24 cellular contexts compared by ENCODE assay signal in genomic region chr6:164870175-164870574, GRCh38.
"Had no signal": no experiment of that assay in that cellular context is flagged by ENCODE, and none has a peak within 500 bp of the region (broad histone marks: within the 10 kb centered on the region; RNA-seq: fewer than 3 reads in every experiment).

No MANE protein-coding gene starts in this region.

- H3K27me3 Mint-ChIP-seq: activated B cell treated with CpG ODN at 0.5 μM for 24 hours; activated CD4-positive, alpha-beta T cell treated with anti-CD3 and anti-CD28 coated beads for 36 hours; activated T-cell treated with anti-CD3 and anti-CD28 coated beads, Interleukin-2, amount 50 U/mL, for 24 hours had no signal

- H3K4me3 ChIP-seq: hepatocyte, left ventricle myocardium inferior, psoas muscle, right atrium auricular region, spleen, testis, vagina had no signal

- H3K9me3 ChIP-seq: psoas muscle, testis, vagina had no signal

- H3K27ac ChIP-seq: hepatocyte, left ventricle myocardium inferior, psoas muscle, right atrium auricular region, spleen, testis, vagina had no signal

- H3K36me3 ChIP-seq: left ventricle myocardium inferior, right atrium auricular region, spleen, vagina had no signal

- H3K4me2 ChIP-seq: hepatocyte had no signal

- H3K4me1 ChIP-seq: left ventricle myocardium inferior, psoas muscle, right atrium auricular region, spleen, testis, vagina had no signal

- H3K4me3 Mint-ChIP-seq: activated B cell treated with CpG ODN at 0.5 μM for 24 hours; activated CD4-positive, alpha-beta T cell treated with anti-CD3 and anti-CD28 coated beads for 36 hours; activated T-cell treated with anti-CD3 and anti-CD28 coated beads, Interleukin-2, amount 50 U/mL, for 24 hours; brain; immature natural killer cell; natural killer cell had no signal

- H3K4me1 Mint-ChIP-seq: activated B cell treated with CpG ODN at 0.5 μM for 24 hours; activated CD4-positive, alpha-beta T cell treated with anti-CD3 and anti-CD28 coated beads for 36 hours; brain; immature natural killer cell; natural killer cell had no signal

- DNase-seq: activated B cell treated with CpG ODN at 0.5 μM for 24 hours; activated CD4-positive, alpha-beta T cell treated with anti-CD3 and anti-CD28 coated beads for 36 hours; activated CD4-positive, alpha-beta T cell treated with anti-CD3 and anti-CD28 coated beads, Interleukin-2, amount 50 U/mL, for 4 hours; activated CD8-positive, alpha-beta memory T cell treated with anti-CD3 and anti-CD28 coated beads for 24 hours; activated CD8-positive, alpha-beta memory T cell treated with anti-CD3 and anti-CD28 coated beads, Interleukin-2, amount 50 U/mL, for 4 hours; activated naive CD4-positive, alpha-beta T cell treated with Interleukin-2 at 50 U/mL for 16 hours; activated T-cell treated with anti-CD3 and anti-CD28 coated beads, Interleukin-2, amount 50 U/mL, for 24 hours; amygdala; central memory CD4-positive, alpha-beta T cell; effector memory CD4-positive, alpha-beta T cell; foreskin melanocyte; immature natural killer cell; left ventricle myocardium inferior; midbrain; natural killer cell; psoas muscle; spleen; stimulated activated CD4-positive, alpha-beta T cell treated with anti-CD3 and anti-CD28 coated beads, Interleukin-4, amount 100 ng/mL, for 1 hour; stimulated activated naive CD4-positive, alpha-beta T cell; testis had no signal

- H3K27me3 ChIP-seq: hepatocyte, right atrium auricular region, spleen, testis, vagina had no signal

- ATAC-seq: activated CD4-positive, alpha-beta T cell treated with anti-CD3 and anti-CD28 coated beads for 36 hours; natural killer cell; psoas muscle had no signal

- H2AFZ ChIP-seq: hepatocyte had no signal

- H3K36me3 Mint-ChIP-seq: immature natural killer cell, natural killer cell had no signal

- H3K27ac Mint-ChIP-seq: activated B cell treated with CpG ODN at 0.5 μM for 24 hours; activated CD4-positive, alpha-beta T cell treated with anti-CD3 and anti-CD28 coated beads for 36 hours; activated T-cell treated with anti-CD3 and anti-CD28 coated beads, Interleukin-2, amount 50 U/mL, for 24 hours; brain; immature natural killer cell; natural killer cell had no signal
